ENCODE assay signal across 1 cellular context in the genomic region with DNA sequence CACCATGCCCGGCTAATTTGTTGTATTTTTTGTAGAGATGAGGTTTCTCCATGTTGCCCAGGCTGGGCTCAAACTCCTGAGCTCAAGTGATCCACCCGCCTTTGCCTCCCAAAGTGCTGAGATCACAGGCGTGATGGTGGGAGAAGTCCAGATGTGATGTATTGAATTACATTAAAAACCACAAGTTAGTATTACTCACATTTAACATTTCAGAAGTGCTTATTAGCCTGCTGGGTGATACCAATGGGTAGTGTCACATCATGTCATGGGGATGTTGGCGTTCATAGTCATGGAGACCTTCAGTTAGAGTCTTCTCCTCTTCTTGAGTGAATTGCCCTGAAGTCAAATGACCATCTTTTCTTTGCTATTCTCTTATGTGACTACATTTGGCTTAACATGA.
TF ChIP-seq lines count a peak whose summit lies in the region.

No MANE protein-coding gene starts in this region.

TF ChIP-seq in HEK293, 187 proteins besides CTCF, POLR2A, EP300 and RAD21 (continued from another document):
- TF ChIP-seq HIC1 (tag by site-specific recombination; IDR thresholded peaks at IDR 0.05) = peak; percentile 22; the same call in 1 of the 2 replicates
- TF ChIP-seq, protein P1, sequence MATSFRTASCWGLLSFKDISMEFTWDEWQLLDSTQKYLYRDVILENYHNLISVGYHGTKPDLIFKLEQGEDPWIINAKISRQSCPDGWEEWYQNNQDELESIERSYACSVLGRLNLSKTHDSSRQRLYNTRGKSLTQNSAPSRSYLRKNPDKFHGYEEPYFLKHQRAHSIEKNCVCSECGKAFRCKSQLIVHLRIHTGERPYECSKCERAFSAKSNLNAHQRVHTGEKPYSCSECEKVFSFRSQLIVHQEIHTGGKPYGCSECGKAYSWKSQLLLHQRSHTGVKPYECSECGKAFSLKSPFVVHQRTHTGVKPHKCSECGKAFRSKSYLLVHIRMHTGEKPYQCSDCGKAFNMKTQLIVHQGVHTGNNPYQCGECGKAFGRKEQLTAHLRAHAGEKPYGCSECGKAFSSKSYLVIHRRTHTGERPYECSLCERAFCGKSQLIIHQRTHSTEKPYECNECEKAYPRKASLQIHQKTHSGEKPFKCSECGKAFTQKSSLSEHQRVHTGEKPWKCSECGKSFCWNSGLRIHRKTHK (tag by site-specific recombination; IDR thresholded peaks at IDR 0.05) = no peak
- no peak for TF ChIP-seq ZNF560 (tag by site-specific recombination; IDR thresholded peaks at IDR 0.05; ENCODE audit: borderline replicate concordance)
- TF ChIP-seq ZNF335 (tag by site-specific recombination; conservative IDR thresholded peaks at IDR 0.05) = no peak; the same call in 1 of the 2 replicates
- TF ChIP-seq ZNF449 (tag by site-specific recombination; IDR thresholded peaks at IDR 0.05) = no peak
- peak; percentile 27; the same call in 1 of the 2 replicates for TF ChIP-seq SP3 (tag by site-specific recombination; IDR thresholded peaks at IDR 0.05)
- no peak for TF ChIP-seq SCRT2 (tag by site-specific recombination; IDR thresholded peaks at IDR 0.05)
- TF ChIP-seq ZNF747 (tag by site-specific recombination; IDR thresholded peaks at IDR 0.05) = no peak
- TF ChIP-seq ZNF623 (tag by site-specific recombination; IDR thresholded peaks at IDR 0.05) = no peak
- TF ChIP-seq ZNF768 (tag by site-specific recombination; IDR thresholded peaks at IDR 0.05) = no peak
- no peak for TF ChIP-seq ZFP3 (tag by site-specific recombination; IDR thresholded peaks at IDR 0.05; ENCODE audit: low read depth)
- TF ChIP-seq, protein P2, sequence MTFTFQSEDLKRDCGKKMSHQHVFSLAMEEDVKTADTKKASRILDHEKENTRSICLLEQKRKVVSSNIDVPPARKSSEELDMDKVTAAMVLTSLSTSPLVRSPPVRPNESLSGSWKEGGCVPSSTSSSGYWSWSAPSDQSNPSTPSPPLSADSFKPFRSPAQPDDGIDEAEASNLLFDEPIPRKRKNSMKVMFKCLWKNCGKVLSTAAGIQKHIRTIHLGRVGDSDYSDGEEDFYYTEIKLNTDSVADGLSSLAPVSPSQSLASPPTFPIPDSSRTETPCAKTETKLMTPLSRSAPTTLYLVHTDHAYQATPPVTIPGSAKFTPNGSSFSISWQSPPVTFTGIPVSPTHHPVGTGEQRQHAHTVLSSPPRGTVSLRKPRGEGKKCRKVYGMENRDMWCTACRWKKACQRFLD (tag by site-specific recombination; IDR thresholded peaks at IDR 0.05) = no peak
- TF ChIP-seq YY1 (tag by site-specific recombination; IDR thresholded peaks at IDR 0.05) = no peak
- TF ChIP-seq MEIS1 (CRISPR knock-in tag; IDR thresholded peaks at IDR 0.05; ENCODE audit: borderline replicate concordance) = no peak
- peak; percentile 9; the same call in 1 of the 2 replicates for TF ChIP-seq KLF1 (tag by site-specific recombination; IDR thresholded peaks at IDR 0.05)
- TF ChIP-seq ZNF133 (tag by site-specific recombination; IDR thresholded peaks at IDR 0.05) = no peak
TF ChIP-seq in HEK293: peak in this region for 17.
